13 cellular contexts compared by ENCODE assay signal in genomic region chr5:123217183-123217582, GRCh38.
DNase-seq lines count a peak whose midpoint lies in the region; ATAC-seq and TF ChIP-seq lines count a peak whose summit lies in the region.
"Had no signal": no experiment of that assay in that cellular context is flagged by ENCODE, and none has a peak within 500 bp of the region (broad histone marks: within the 10 kb centered on the region; RNA-seq: fewer than 3 reads in every experiment).

No MANE protein-coding gene starts in this region.

- no peaks in the 10 kb centered on the region for H3K27me3 ChIP-seq in MG63
- H3K27me3 ChIP-seq in left lung, result no peaks in the 10 kb centered on the region
- no peaks in the 10 kb centered on the region for H3K27me3 ChIP-seq in aorta (ENCODE audit: control insufficient read depth in 1 of 2, insufficient read depth in 2 of 2, low read length in 1 of 2)

- H3K27ac ChIP-seq in left lung (peak overlapping the region in 1 of 2 donors; percentile 27), aorta (ENCODE audit: low read depth in 1 of 2, low read length in 2 of 2) (peak overlapping the region in 1 of 2 donors; percentile 51), caudate nucleus (ENCODE audit: low read depth, low read length) (no peak overlapping the region)

- TF ChIP-seq CTCF in left lung (IDR thresholded peaks at IDR 0.05), result no peak

- no peaks in the 10 kb centered on the region for H3K36me3 ChIP-seq in MG63
- H3K36me3 ChIP-seq in left lung, result no peaks in the 10 kb centered on the region
- H3K36me3 ChIP-seq in aorta (ENCODE audit: control insufficient read depth in 1 of 2, insufficient read depth in 2 of 2, low read length in 1 of 2), result no peaks in the 10 kb centered on the region

- peak; percentile 62 for ATAC-seq in left lung
- peak; percentile 42 for ATAC-seq in aorta (ENCODE audit: low FRiP score)

- intact Hi-C loops in left lung (cut with DNase I), result no loop called here
- intact Hi-C loops in aorta (cut with DNase I), result no loop called here

- H3K9me3 ChIP-seq in MG63 (no peaks in the 10 kb centered on the region), left lung (no peaks in the 10 kb centered on the region), aorta (ENCODE audit: control insufficient read depth, low read length) (no peaks in the 10 kb centered on the region)

- H3K4me3 ChIP-seq in MG63 (no peak overlapping the region), left lung (no peak overlapping the region), aorta (ENCODE audit: low read length in 2 of 2) (no peak overlapping the region)

- H3K4me1 ChIP-seq in left lung, result no peaks in the 10 kb centered on the region
- H3K4me1 ChIP-seq in aorta (ENCODE audit: control insufficient read depth in 1 of 2, insufficient read depth in 2 of 2, low read length in 2 of 2), result peaks cover 0 to 4% of the 10 kb centered on the region in 2 donors

- peak; percentile 66 for DNase-seq in MG63
- DNase-seq in left lung, result no peak
- DNase-seq in aorta, result no peak
- no peak for DNase-seq in caudate nucleus (lab: John Stamatoyannopoulos, UW)
- no peak for DNase-seq in NCI-H524 (lab: John Stamatoyannopoulos, UW)
- no peak for DNase-seq in SW480 (ENCODE audit: low spot score)
- DNase-seq: C1 segment of cervical spinal cord; CD4-positive, alpha-beta memory T cell; COR-L47; DMS153; DND-41; H7; HCEC 1CT had no signal

- WGBS in aorta, 2 donors, result 6 to 13% methylated on average over 3 of the region's 3 CpGs
